In genomic region chr10:56035489-56035888, GRCh38 we compare ENCODE assay signal across 20 cellular contexts.
"Had no signal": no experiment of that assay in that cellular context is flagged by ENCODE, and none has a peak within 500 bp of the region (broad histone marks: within the 10 kb centered on the region; RNA-seq: fewer than 3 reads in every experiment).

No MANE protein-coding gene starts in this region.

- H3K4me3 ChIP-seq: dorsolateral prefrontal cortex, hepatocyte, left ventricle myocardium inferior, lower lobe of right lung, pancreas, thyroid gland, upper lobe of left lung had no signal

- DNase-seq: cortex of kidney; dorsolateral prefrontal cortex; effector CD8-positive, alpha-beta T cell; foreskin melanocyte; head of caudate nucleus; kidney; left cardiac atrium; left ventricle myocardium inferior; lower lobe of right lung; mesenchymal stem cell; naive B cell; occipital lobe; pancreas; right cardiac atrium; small intestine; stimulated activated CD4-positive, alpha-beta T cell treated with anti-CD3 and anti-CD28 coated beads, Interleukin-2, amount 100 ng/mL, for 48 hours; stimulated activated naive CD4-positive, alpha-beta T cell treated with Interleukin-2 at 50 U/mL for 16 hours; thyroid gland; upper lobe of left lung had no signal

- FAIRE-seq: kidney, pancreas, small intestine had no signal

- H3K27ac ChIP-seq: dorsolateral prefrontal cortex, hepatocyte, left ventricle myocardium inferior, lower lobe of right lung, pancreas, thyroid gland, upper lobe of left lung had no signal
